ENCODE assay signal across 10 cellular contexts in genomic region chr4:140256335-140256734, GRCh38.
DNase-seq lines count a peak whose midpoint lies in the region; ATAC-seq and TF ChIP-seq lines count a peak whose summit lies in the region.
"Had no signal": no experiment of that assay in that cellular context is flagged by ENCODE, and none has a peak within 500 bp of the region (broad histone marks: within the 10 kb centered on the region; RNA-seq: fewer than 3 reads in every experiment).

No MANE protein-coding gene starts in this region.

- intact Hi-C loops in left cardiac atrium (cut with DNase I) = loop anchor here (5.0 to 10.0 kb wide), 4 partner anchors 204 to 604 kb away; no protein-coding TSS in a partner anchor
- intact Hi-C loops in heart right ventricle (cut with DNase I) = loop anchor here in 8 of 10 donors (5.0 to 10.0 kb wide), 8 partner anchors 71 to 602 kb away; partner anchors contain the start of genes MAML3 (in 1 of the 8) and MGST2 (in 1 of the 8)

- no peaks in the 10 kb centered on the region for H3K9me3 ChIP-seq in heart right ventricle
- H3K9me3 ChIP-seq in SJSA1 (replicated peaks) = no peaks in the 10 kb centered on the region
- H3K9me3 ChIP-seq: BLaER1 had no signal

- H3K27ac ChIP-seq in heart right ventricle (no peak overlapping the region), SJSA1 (peak overlapping the region; percentile 32)
- H3K27ac ChIP-seq: BLaER1 had no signal

- no peak for TF ChIP-seq CTCF in heart right ventricle (IDR thresholded peaks at IDR 0.05)

- H3K4me1 ChIP-seq in heart right ventricle = peaks cover 0 to 33% (median 15%) of the 10 kb centered on the region in 9 donors
- H3K4me1 ChIP-seq in SJSA1 (replicated peaks) = peaks cover 69% of the 10 kb centered on the region

- no peak overlapping the region for H3K4me3 ChIP-seq in heart right ventricle
- no peak overlapping the region for H3K4me3 ChIP-seq in SJSA1
- H3K4me3 ChIP-seq: BLaER1 had no signal

- DNase-seq in left cardiac atrium = peak; percentile 22
- DNase-seq in heart right ventricle = no peak
- peak in 1 of 2 experiments; percentile 18 for DNase-seq in SJSA1 (ENCODE audit: low read depth in 1 of 2, low spot score in 2 of 2)
- peak; percentile 61 for DNase-seq in hepatic stellate cell (ENCODE audit: low spot score)
- no peak for DNase-seq in NCI-H1092 treated with DMSO at 0.1 percent for 48 hours (lab: John Stamatoyannopoulos, UW)
- DNase-seq in OCI-M1 (lab: John Stamatoyannopoulos, UW) = no peak
- no peak for DNase-seq in NCI-H446 (lab: John Stamatoyannopoulos, UW)
- DNase-seq: stimulated activated CD8-positive, alpha-beta memory T cell treated with anti-CD3 and anti-CD28 coated beads, Interleukin-4, amount 100 ng/mL, for 48 hours had no signal

- no peaks in the 10 kb centered on the region for H3K27me3 ChIP-seq in heart right ventricle
- no peaks in the 10 kb centered on the region for H3K27me3 ChIP-seq in SJSA1 (replicated peaks)
- H3K27me3 ChIP-seq: BLaER1 had no signal

- 55 to 66% methylated on average over 2 of the region's 2 CpGs for WGBS in heart right ventricle, 2 donors

- no peaks in the 10 kb centered on the region for H3K36me3 ChIP-seq in heart right ventricle
- H3K36me3 ChIP-seq in SJSA1 = no peaks in the 10 kb centered on the region
- H3K36me3 ChIP-seq: BLaER1 had no signal

- ATAC-seq in left cardiac atrium (no peak), heart right ventricle (no peak), HG03159 (IDR thresholded peaks at IDR 0.05; ENCODE audit: unreplicated experiment) (no peak)

Comparison
In these comparisons a context has a peak if more than half of its experiments do, and no peak if none do; other contexts are left out.
1. DNase-seq: peak in left cardiac atrium (single experiment) and hepatic stellate cell (single experiment); none in heart right ventricle (0 of 2), NCI-H1092 treated with DMSO at 0.1 percent for 48 hours (single experiment), OCI-M1 (single experiment) and NCI-H446 (0 of 2).